In genomic region chr4:89137695-89138094, GRCh38 we compare ENCODE assay signal across 17 cellular contexts. TPM values are rescaled to one million over a fixed set of nuclear protein-coding genes. Genes with fewer than 3 reads are reported as not detected.
DNase-seq lines count a peak whose midpoint lies in the region; ATAC-seq, FAIRE-seq and TF ChIP-seq lines count a peak whose summit lies in the region.
"Had no signal": no experiment of that assay in that cellular context is flagged by ENCODE, and none has a peak within 500 bp of the region (broad histone marks: within the 10 kb centered on the region; RNA-seq: fewer than 3 reads in every experiment).

No MANE protein-coding gene starts in this region.

- WGBS in H9 (ENCODE audit: extremely low coverage, insufficient read length, low lambda C conversion rate): no CpG with 5 or more reads among the region's 12 CpGs
- WGBS in mammary epithelial cell (ENCODE audit: low coverage, missing lambda C conversion rate): 93% methylated on average over 10 of the region's 12 CpGs

- CTCF ChIA-PET in mammary epithelial cell (lab: Charles Lee; ENCODE audit: low non-redundant PET): no interaction called here

- H4K5ac ChIP-seq in H9 (ENCODE audit: insufficient read length, low read depth, low read length): no peak overlapping the region

- no peak overlapping the region for H3K23ac ChIP-seq in H9 (ENCODE audit: insufficient read length, low read depth, low read length)

- H4K20me1 ChIP-seq in H9 (ENCODE audit: control insufficient read depth, insufficient read depth, insufficient read length) (no peaks in the 10 kb centered on the region), mammary epithelial cell (ENCODE audit: insufficient read depth, low read length) (no peaks in the 10 kb centered on the region)

- H2AFZ ChIP-seq in H9 (ENCODE audit: low read length): no peak overlapping the region
- H2AFZ ChIP-seq in mammary epithelial cell (ENCODE audit: low read depth, low read length): no peak overlapping the region
- H2AFZ ChIP-seq: GM23248 had no signal

- no peak for ATAC-seq in HG02678 (IDR thresholded peaks at IDR 0.05; ENCODE audit: unreplicated experiment)

- H3K27me3 Mint-ChIP-seq in H9 (ENCODE audit: low read depth): no peaks in the 10 kb centered on the region
- H3K27me3 Mint-ChIP-seq: CD4-positive, alpha-beta T cell had no signal

- H2BK12ac ChIP-seq in H9 (ENCODE audit: insufficient read length, low read depth, low read length): no peak overlapping the region

- H4K8ac ChIP-seq in H9 (replicated peaks; ENCODE audit: insufficient read length, low read depth, low read length): no peak overlapping the region

- H2BK15ac ChIP-seq in H9 (ENCODE audit: low read depth, low read length): no peak overlapping the region

- no peaks in the 10 kb centered on the region for H3K9me3 ChIP-seq in H9 (ENCODE audit: control insufficient read depth, low read depth, low read length)
- no peaks in the 10 kb centered on the region for H3K9me3 ChIP-seq in mammary epithelial cell (replicated peaks; ENCODE audit: insufficient read depth, low read length)
- H3K9me3 ChIP-seq in kidney (ENCODE audit: control insufficient read depth in 1 of 2, low read length in 2 of 2): no peaks in the 10 kb centered on the region
- H3K9me3 ChIP-seq: HAP-1 had no signal

- H3K27me3 ChIP-seq in H9 (ENCODE audit: insufficient read depth, low read length) (no peaks in the 10 kb centered on the region), bronchial epithelial cell (ENCODE audit: control insufficient read depth, insufficient read depth, low read length) (no peaks in the 10 kb centered on the region), mammary epithelial cell (ENCODE audit: insufficient read depth, low read length) (no peaks in the 10 kb centered on the region)

- BruUV-seq in mammary epithelial cell (replicated peaks; lab: Mats Ljungman, UMichigan): no TSS peak

- H3K4me1 Mint-ChIP-seq in H9: peaks cover 8 to 16% of the 10 kb centered on the region in 2 experiments
- H3K4me1 Mint-ChIP-seq: B cell had no signal

- no peak overlapping the region for H2BK20ac ChIP-seq in H9 (ENCODE audit: low read depth, low read length, poor library complexity, severe bottlenecking)

- no peak overlapping the region for H4K91ac ChIP-seq in H9 (ENCODE audit: insufficient read length, low read depth, low read length)

- H3K9ac ChIP-seq in H9 (ENCODE audit: extremely low read depth, insufficient read length, low read length) (no peak overlapping the region), mammary epithelial cell (ENCODE audit: insufficient read depth, low read length) (no peak overlapping the region), kidney (ENCODE audit: low read length in 2 of 2) (no peak overlapping the region)
- H3K9ac ChIP-seq: GM23248 had no signal

- dilution Hi-C loops in mammary epithelial cell (cut with HindIII; ENCODE audit: low sequenced_read_pairs): no loop called here

- H2BK120ac ChIP-seq in H9 (ENCODE audit: low read depth, low read length, poor library complexity, severe bottlenecking): no peak overlapping the region

- no peak overlapping the region for H3K4me3 Mint-ChIP-seq in H9
- H3K4me3 Mint-ChIP-seq: B cell; CD4-positive, alpha-beta T cell had no signal

- no peaks in the 10 kb centered on the region for H3K36me3 Mint-ChIP-seq in H9 (ENCODE audit: insufficient read depth in 1 of 3, low read depth in 3 of 3)

- H3K4me3 ChIP-seq in bronchial epithelial cell (ENCODE audit: low read depth, low read length): no peak overlapping the region
- no peak overlapping the region for H3K4me3 ChIP-seq in mammary epithelial cell (replicated peaks in 1 of 3; ENCODE audit: insufficient read depth in 1 of 3, low read depth in 2 of 3, low read length in 3 of 3)
- no peak overlapping the region for H3K4me3 ChIP-seq in kidney (ENCODE audit: low read length in 2 of 2)
- H3K4me3 ChIP-seq: GM23248, HAP-1 had no signal

- intact Hi-C loops in mammary epithelial cell (cut with micrococcal nuclease): no loop called here
- intact Hi-C loops in kidney (cut with DNase I): no loop called here

- H3K27ac ChIP-seq in H9 (ENCODE audit: insufficient read length, low read depth, low read length) (no peak overlapping the region), caudate nucleus (ENCODE audit: low read depth, low read length) (no peak overlapping the region), mammary epithelial cell (ENCODE audit: insufficient read depth, low read depth, low read length) (no peak overlapping the region), kidney (ENCODE audit: low read depth in 2 of 2, low read length in 2 of 2) (no peak overlapping the region)
- H3K27ac ChIP-seq: GM23248, HL-60 had no signal

- TF ChIP-seq CTCF in H9 (conservative IDR thresholded peaks at IDR 0.05) (no peak), bronchial epithelial cell (IDR thresholded peaks at IDR 0.05; ENCODE audit: insufficient read depth, low read length, severe bottlenecking) (no peak), mammary epithelial cell (conservative IDR thresholded peaks at IDR 0.05 in 1 of 2, IDR thresholded peaks at IDR 0.05 in 1 of 2; ENCODE audit: extremely low read depth in 1 of 2, insufficient read depth in 1 of 2, low read depth in 1 of 2, low read length in 2 of 2) (no peak), kidney (IDR thresholded peaks at IDR 0.05; ENCODE audit: borderline replicate concordance, extremely low read depth, insufficient read depth) (no peak)

- H3K18ac ChIP-seq in H9 (ENCODE audit: insufficient read length, low read depth, low read length): no peak overlapping the region

- no peaks in the 10 kb centered on the region for H3K9me3 Mint-ChIP-seq in H9
- H3K9me3 Mint-ChIP-seq: CD4-positive, alpha-beta T cell had no signal

- in situ Hi-C loops in mammary epithelial cell (cut with MboI; ENCODE audit: low sequenced_read_pairs in 2 of 2): no loop called here

- H3K14ac ChIP-seq in H9 (ENCODE audit: insufficient read depth, low read length): no peak overlapping the region

- no peaks in the 10 kb centered on the region for H3K36me3 ChIP-seq in bronchial epithelial cell (ENCODE audit: control insufficient read depth, insufficient read depth, low read length)
- H3K36me3 ChIP-seq in mammary epithelial cell (ENCODE audit: insufficient read depth, low read length): no peaks in the 10 kb centered on the region
- no peaks in the 10 kb centered on the region for H3K36me3 ChIP-seq in kidney (ENCODE audit: control insufficient read depth in 1 of 2, insufficient read depth in 2 of 2, low read length in 2 of 2)
- H3K36me3 ChIP-seq: HAP-1 had no signal

- H3K79me2 ChIP-seq in H9 (ENCODE audit: insufficient read depth, low read length): no peaks in the 10 kb centered on the region
- H3K79me2 ChIP-seq in mammary epithelial cell (ENCODE audit: insufficient read depth, low read length): no peaks in the 10 kb centered on the region

- H3K79me1 ChIP-seq in H9 (ENCODE audit: insufficient read depth, low read depth, low read length, poor library complexity, severe bottlenecking): no peaks in the 10 kb centered on the region

- peak; percentile 60 for FAIRE-seq in bronchial epithelial cell (lab: Jason Lieb, UNC)
- FAIRE-seq in kidney (lab: Jason Lieb, UNC): no peak
- FAIRE-seq: GM12891 had no signal

- DNase-seq in H9 (peak; percentile 72), bronchial epithelial cell (ENCODE audit: low read depth) (no peak), iPS-NIHi11 (ENCODE audit: low spot score) (peak; percentile 16), caudate nucleus (lab: John Stamatoyannopoulos, UW) (no peak), mammary epithelial cell (no peak), kidney (no peak)
- DNase-seq: C1 segment of cervical spinal cord; Calu3; CD4-positive, alpha-beta T cell; DMS 273 treated with DMSO at 0.1 percent for 48 hours; GM23248; KG1 had no signal

- H2AK5ac ChIP-seq in H9 (ENCODE audit: insufficient read length, low read length): no peak overlapping the region

- H3K4me1 ChIP-seq in H9 (ENCODE audit: insufficient read depth, low read length) (no peaks in the 10 kb centered on the region), mammary epithelial cell (ENCODE audit: insufficient read depth, low read length) (peaks cover 5% of the 10 kb centered on the region), kidney (ENCODE audit: control insufficient read depth in 1 of 2, insufficient read depth in 1 of 2, low read depth in 1 of 2, low read length in 2 of 2) (no peaks in the 10 kb centered on the region)

- H3K27ac Mint-ChIP-seq in H9: peak overlapping the region in 1 of 3 experiments; percentile 78; a peak in 1 of 7 replicates
- H3K27ac Mint-ChIP-seq: B cell; CD4-positive, alpha-beta T cell had no signal

- H3K4me2 ChIP-seq in H9 (ENCODE audit: insufficient read depth, insufficient read length, low read length) (no peak overlapping the region), mammary epithelial cell (ENCODE audit: insufficient read depth, low read depth, low read length) (no peak overlapping the region)

- no peak overlapping the region for H3K56ac ChIP-seq in H9 (ENCODE audit: insufficient read length, low read depth, low read length)

- no peak overlapping the region for H3T11ph ChIP-seq in H9 (ENCODE audit: low read length)

- H2BK5ac ChIP-seq in H9 (ENCODE audit: insufficient read length, low read length): no peak overlapping the region

- H3K23me2 ChIP-seq in H9 (ENCODE audit: insufficient read length, low read depth, low read length, poor library complexity, severe bottlenecking): no peaks in the 10 kb centered on the region

- no peak overlapping the region for H3K4ac ChIP-seq in H9 (ENCODE audit: low read depth, low read length)

RNA-seq across cellular contexts. Expression of gene TIGD2, which starts 26.4 kb away (rescaled TPM):
- 10.1 and 10.4 TPM in 2 replicates for total RNA-seq in H9 (2021)
- 9.0 and 9.2 TPM in 2 replicates for total RNA-seq in bronchial epithelial cell
- 10 to 100 TPM; 14.7 to 14.8 TPM for total RNA-seq in mammary epithelial cell
- polyA plus RNA-seq in mammary epithelial cell: 3.4 TPM
- polyA minus RNA-seq in mammary epithelial cell: 2.3 TPM
- 9.1 TPM for total RNA-seq in kidney
- polyA plus RNA-seq in kidney (ENCODE audit: insufficient read depth, low read depth, low replicate concordance): 5.1 TPM

Comparison
In these comparisons a context has a peak if more than half of its experiments do, and no peak if none do; other contexts are left out.
1. DNase-seq: peak in H9 (single experiment) and iPS-NIHi11 (single experiment); none in bronchial epithelial cell (single experiment), caudate nucleus (0 of 61), mammary epithelial cell (single experiment) and kidney (single experiment).